ENCODE assay signal across 10 cellular contexts in genomic region chr3:62131620-62132019, GRCh38.
DNase-seq lines count a peak whose midpoint lies in the region; ATAC-seq and TF ChIP-seq lines count a peak whose summit lies in the region.
"Had no signal": no experiment of that assay in that cellular context is flagged by ENCODE, and none has a peak within 500 bp of the region (broad histone marks: within the 10 kb centered on the region; RNA-seq: fewer than 3 reads in every experiment).

No MANE protein-coding gene starts in this region.

- ATAC-seq in left ventricle myocardium superior (no peak), GM19463 (IDR thresholded peaks at IDR 0.05; ENCODE audit: unreplicated experiment) (no peak), HG02970 (IDR thresholded peaks at IDR 0.05; ENCODE audit: low FRiP score, unreplicated experiment) (no peak)

- no peaks in the 10 kb centered on the region for H3K27me3 ChIP-seq in right atrium auricular region
- no peaks in the 10 kb centered on the region for H3K27me3 ChIP-seq in WERI-Rb-1 (ENCODE audit: insufficient read depth, low read depth, severe bottlenecking)
- H3K27me3 ChIP-seq in uterus = no peaks in the 10 kb centered on the region
- H3K27me3 ChIP-seq: upper lobe of left lung had no signal

- H3K36me3 ChIP-seq in right atrium auricular region (no peaks in the 10 kb centered on the region), WERI-Rb-1 (peaks cover 10% of the 10 kb centered on the region), uterus (no peaks in the 10 kb centered on the region)
- H3K36me3 ChIP-seq: upper lobe of left lung had no signal

- H3K27ac ChIP-seq in right atrium auricular region (no peak overlapping the region), WERI-Rb-1 (no peak overlapping the region), uterus (peak overlapping the region; percentile 55 to 79)

- TF ChIP-seq POLR2A in uterus (IDR thresholded peaks at IDR 0.05) = no peak

- TF ChIP-seq CTCF in right atrium auricular region (IDR thresholded peaks at IDR 0.05) = peak; percentile 22 to 50
- peak; percentile 14; the same call in 1 of the 2 replicates for TF ChIP-seq CTCF in WERI-Rb-1 (IDR thresholded peaks at IDR 0.05; ENCODE audit: low read depth, low read length)
- peak in 2 of 4 experiments; percentile 26 to 31 for TF ChIP-seq CTCF in uterus (IDR thresholded peaks at IDR 0.05)

- no peak for DNase-seq in right atrium auricular region (ENCODE audit: low spot score)
- DNase-seq in left ventricle myocardium superior = no peak
- DNase-seq in WERI-Rb-1 = no peak
- peak; percentile 7 for DNase-seq in hepatic stellate cell (ENCODE audit: low spot score)
- DNase-seq in uterus = no peak
- DNase-seq in NCI-H2107 (lab: John Stamatoyannopoulos, UW) = no peak
- DNase-seq: CD8-positive, alpha-beta memory T cell; upper lobe of left lung had no signal

- H3K4me3 ChIP-seq in right atrium auricular region = no peak overlapping the region
- no peak overlapping the region for H3K4me3 ChIP-seq in WERI-Rb-1 (ENCODE audit: low read depth, low read length)
- no peak overlapping the region for H3K4me3 ChIP-seq in uterus
- H3K4me3 ChIP-seq: upper lobe of left lung had no signal

- H3K4me1 ChIP-seq in right atrium auricular region (peaks cover 0 to 28% of the 10 kb centered on the region in 2 donors), uterus (no peaks in the 10 kb centered on the region)

- H3K9me3 ChIP-seq in right atrium auricular region (no peaks in the 10 kb centered on the region), WERI-Rb-1 (ENCODE audit: severe bottlenecking) (no peaks in the 10 kb centered on the region), uterus (no peaks in the 10 kb centered on the region)
- H3K9me3 ChIP-seq: upper lobe of left lung had no signal

- intact Hi-C loops in left ventricle myocardium superior (cut with micrococcal nuclease) (loop anchor here (5.0 kb wide), 1 partner anchor 274 kb away; no protein-coding TSS in a partner anchor), uterus (cut with DNase I; ENCODE audit: low total_unique reads) (no loop called here)

Comparison
In these comparisons a context has a peak if more than half of its experiments do, and no peak if none do; other contexts are left out.
1. H3K27ac ChIP-seq: peak in uterus (2 of 2); none in right atrium auricular region (0 of 2) and WERI-Rb-1 (single experiment).